ENCODE assay signal across 13 cellular contexts in genomic region chr11:35792148-35792845, GRCh38.
DNase-seq lines count a peak whose midpoint lies in the region; ATAC-seq and TF ChIP-seq lines count a peak whose summit lies in the region.
"Had no signal": no experiment of that assay in that cellular context is flagged by ENCODE, and none has a peak within 500 bp of the region (broad histone marks: within the 10 kb centered on the region; RNA-seq: fewer than 3 reads in every experiment).

No MANE protein-coding gene starts in this region.

- WGBS in adrenal gland, 4 donors, result 75 to 89% (median 83%) methylated on average over 4 of the region's 4 CpGs
- 78 to 83% (median 82%) methylated on average over 4 of the region's 4 CpGs for WGBS in ovary, 3 donors

- H3K9me3 Mint-ChIP-seq in progenitor cell of endocrine pancreas (ENCODE audit: low read depth), result no peaks in the 10 kb centered on the region
- H3K9me3 Mint-ChIP-seq: activated T-cell treated with anti-CD3 and anti-CD28 coated beads, Interleukin-2, amount 50 U/mL, for 4 hours; CD14-positive monocyte; stimulated activated naive CD8-positive, alpha-beta T cell treated with anti-CD3 and anti-CD28 coated beads, Interleukin-15, Interleukin-2, amounts not matched to agents 100 ng/mL and 50 ng/mL, for 24 hours had no signal

- H3K4me3 ChIP-seq in adrenal gland (no peak overlapping the region), ovary (no peak overlapping the region)
- H3K4me3 ChIP-seq: colonic mucosa, heart right ventricle had no signal

- DNase-seq in NCI-H1694 treated with DMSO at 0.1 percent for 48 hours (lab: John Stamatoyannopoulos, UW), result peak; percentile 73
- peak in 6 of 7 donors; percentile 33 to 69 (median 46) for DNase-seq in adrenal gland
- DNase-seq in progenitor cell of endocrine pancreas (ENCODE audit: low spot score, unreplicated experiment), result no peak
- no peak for DNase-seq in ovary
- no peak for DNase-seq in NCI-H774 (lab: John Stamatoyannopoulos, UW)
- DNase-seq: activated CD4-positive, alpha-beta T cell treated with anti-CD3 and anti-CD28 coated beads, Interleukin-2, amount 50 U/mL, for 48 hours; activated T-cell treated with anti-CD3 and anti-CD28 coated beads, Interleukin-2, amount 50 U/mL, for 4 hours; colonic mucosa; heart right ventricle had no signal

- H3K4me1 Mint-ChIP-seq in progenitor cell of endocrine pancreas (ENCODE audit: low read depth), result no peaks in the 10 kb centered on the region
- H3K4me1 Mint-ChIP-seq: CD14-positive monocyte had no signal

- H3K4me1 ChIP-seq in adrenal gland (replicated peaks in 1 of 2) (peaks cover 0 to 6% of the 10 kb centered on the region in 2 donors), ovary (ENCODE audit: insufficient read depth) (peaks cover 4% of the 10 kb centered on the region)
- H3K4me1 ChIP-seq: colonic mucosa had no signal

- H3K27ac ChIP-seq in adrenal gland (no peak overlapping the region), ovary (no peak overlapping the region)
- H3K27ac ChIP-seq: colonic mucosa, heart right ventricle had no signal

- H3K36me3 ChIP-seq in adrenal gland (replicated peaks in 1 of 2), result no peaks in the 10 kb centered on the region
- no peaks in the 10 kb centered on the region for H3K36me3 ChIP-seq in ovary
- H3K36me3 ChIP-seq: colonic mucosa, heart right ventricle had no signal

- TF ChIP-seq EP300 in ovary (IDR thresholded peaks at IDR 0.05), result no peak

- peak overlapping the region; percentile 62 for H3K27ac Mint-ChIP-seq in progenitor cell of endocrine pancreas
- H3K27ac Mint-ChIP-seq: CD14-positive monocyte; stimulated activated naive CD8-positive, alpha-beta T cell treated with anti-CD3 and anti-CD28 coated beads, Interleukin-15, Interleukin-2, amounts not matched to agents 100 ng/mL and 50 ng/mL, for 24 hours had no signal

- no peaks in the 10 kb centered on the region for H3K27me3 Mint-ChIP-seq in progenitor cell of endocrine pancreas
- H3K27me3 Mint-ChIP-seq: stimulated activated naive CD8-positive, alpha-beta T cell treated with anti-CD3 and anti-CD28 coated beads, Interleukin-15, Interleukin-2, amounts not matched to agents 100 ng/mL and 50 ng/mL, for 24 hours had no signal

- intact Hi-C loops in adrenal gland (cut with DNase I), result no loop called here
- intact Hi-C loops in ovary (cut with DNase I), result no loop called here

- TF ChIP-seq CTCF in adrenal gland (IDR thresholded peaks at IDR 0.05) (no peak), progenitor cell of endocrine pancreas (IDR thresholded peaks at IDR 0.05; ENCODE audit: unreplicated experiment) (no peak), ovary (IDR thresholded peaks at IDR 0.05) (no peak)

- no peaks in the 10 kb centered on the region for H3K9me3 ChIP-seq in adrenal gland (replicated peaks in 1 of 3)
- no peaks in the 10 kb centered on the region for H3K9me3 ChIP-seq in ovary
- H3K9me3 ChIP-seq: colonic mucosa, heart right ventricle had no signal

- H3K4me3 Mint-ChIP-seq in progenitor cell of endocrine pancreas (ENCODE audit: low read depth), result no peak overlapping the region
- H3K4me3 Mint-ChIP-seq: activated T-cell treated with anti-CD3 and anti-CD28 coated beads, Interleukin-2, amount 50 U/mL, for 4 hours; CD14-positive monocyte; stimulated activated naive CD8-positive, alpha-beta T cell treated with anti-CD3 and anti-CD28 coated beads, Interleukin-15, Interleukin-2, amounts not matched to agents 100 ng/mL and 50 ng/mL, for 24 hours had no signal

- TF ChIP-seq POLR2A in adrenal gland (IDR thresholded peaks at IDR 0.05), result no peak
- TF ChIP-seq POLR2A in ovary (IDR thresholded peaks at IDR 0.05), result no peak

- H3K27me3 ChIP-seq in adrenal gland (no peaks in the 10 kb centered on the region), ovary (no peaks in the 10 kb centered on the region)
- H3K27me3 ChIP-seq: colonic mucosa, heart right ventricle had no signal

- ATAC-seq in GM21423 (IDR thresholded peaks at IDR 0.05; ENCODE audit: unreplicated experiment) (peak; percentile 9), GM21717 (IDR thresholded peaks at IDR 0.05; ENCODE audit: unreplicated experiment) (no peak)
- ATAC-seq: activated T-cell treated with anti-CD3 and anti-CD28 coated beads, Interleukin-2, amount 50 U/mL, for 4 hours had no signal

- H3K36me3 Mint-ChIP-seq in progenitor cell of endocrine pancreas (ENCODE audit: insufficient read depth), result peaks cover 1% of the 10 kb centered on the region

Comparison
In these comparisons a context has a peak if more than half of its experiments do, and no peak if none do; other contexts are left out.
1. DNase-seq: peak in NCI-H1694 treated with DMSO at 0.1 percent for 48 hours (single experiment) and adrenal gland (6 of 7); none in progenitor cell of endocrine pancreas (single experiment), ovary (0 of 5) and NCI-H774 (single experiment).